ENCODE assay signal across 1 cellular context in genomic region chr2:74864728-74865722, GRCh38.
TF ChIP-seq lines count a peak whose summit lies in the region.

No MANE protein-coding gene starts in this region.

TF ChIP-seq in GM23338, 12 proteins besides CTCF, POLR2A, EP300 and RAD21 (continued from another document):
- no peak for TF ChIP-seq REST (IDR thresholded peaks at IDR 0.05; ENCODE audit: unreplicated experiment)
